ENCODE assay signal across 1 cellular context in the genomic region with DNA sequence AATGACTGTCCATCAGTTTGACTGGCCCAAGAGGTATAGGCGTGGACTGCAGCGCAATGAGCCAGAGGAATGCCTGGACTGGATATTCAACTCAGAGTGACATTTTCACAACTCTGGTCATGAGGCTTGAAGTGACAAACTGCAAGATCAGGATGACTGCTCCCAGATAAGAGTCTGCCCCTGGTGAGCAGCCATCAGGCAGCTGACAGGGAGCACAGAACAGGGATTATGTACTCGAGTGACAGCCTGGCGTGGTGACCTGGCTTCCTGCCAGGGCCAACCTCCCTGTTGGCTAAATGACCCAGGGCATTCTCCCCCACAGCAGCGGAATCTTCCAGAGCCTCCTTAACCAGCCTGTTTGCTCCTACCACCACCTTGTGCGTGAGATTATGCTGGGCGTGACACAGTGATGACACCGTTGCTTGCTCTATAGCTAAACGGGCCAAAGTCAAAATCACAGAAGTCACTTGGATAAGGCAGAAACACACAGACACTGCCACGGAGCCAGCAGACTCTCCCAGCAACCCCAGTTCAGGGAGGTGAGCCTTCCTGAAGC.
TF ChIP-seq lines count a peak whose summit lies in the region.

No MANE protein-coding gene starts in this region.

TF ChIP-seq in K562, 482 proteins besides CTCF, POLR2A, EP300 and RAD21 (continued from another document):
- TF ChIP-seq, protein P1, sequence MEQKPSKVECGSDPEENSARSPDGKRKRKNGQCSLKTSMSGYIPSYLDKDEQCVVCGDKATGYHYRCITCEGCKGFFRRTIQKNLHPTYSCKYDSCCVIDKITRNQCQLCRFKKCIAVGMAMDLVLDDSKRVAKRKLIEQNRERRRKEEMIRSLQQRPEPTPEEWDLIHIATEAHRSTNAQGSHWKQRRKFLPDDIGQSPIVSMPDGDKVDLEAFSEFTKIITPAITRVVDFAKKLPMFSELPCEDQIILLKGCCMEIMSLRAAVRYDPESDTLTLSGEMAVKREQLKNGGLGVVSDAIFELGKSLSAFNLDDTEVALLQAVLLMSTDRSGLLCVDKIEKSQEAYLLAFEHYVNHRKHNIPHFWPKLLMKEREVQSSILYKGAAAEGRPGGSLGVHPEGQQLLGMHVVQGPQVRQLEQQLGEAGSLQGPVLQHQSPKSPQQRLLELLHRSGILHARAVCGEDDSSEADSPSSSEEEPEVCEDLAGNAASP (IDR thresholded peaks at IDR 0.05) = no peak
- TF ChIP-seq NFE2 (IDR thresholded peaks at IDR 0.05; ENCODE audit: low read depth) (peak; percentile 59), ZNF311 (CRISPR knock-in tag; IDR thresholded peaks at IDR 0.05) (no peak), ADNP (tag; IDR thresholded peaks at IDR 0.05) (peak; percentile 67; the same call in 1 of the 2 replicates), DEAF1 (CRISPR knock-in tag; IDR thresholded peaks at IDR 0.05) (0 out of 2 replicates have a peak, but pooled peaks have one; percentile 14), ZNF551 (CRISPR knock-in tag; IDR thresholded peaks at IDR 0.05) (no peak), TRIM24 (IDR thresholded peaks at IDR 0.05) (peak; percentile 48 to 71; a peak in 3 of 4 replicates), TEAD1 (CRISPR knock-in tag; IDR thresholded peaks at IDR 0.05) (peak in 1 of 2 experiments; percentile 46; a peak in 2 of 4 replicates), TARDBP (IDR thresholded peaks at IDR 0.05) (no peak), EP400 (IDR thresholded peaks at IDR 0.05) (peak; percentile 56), SIN3B (IDR thresholded peaks at IDR 0.05; ENCODE audit: low read depth) (no peak), MNT (conservative IDR thresholded peaks at IDR 0.05) (peak; percentile 76 to 91), PATZ1 (CRISPR knock-in tag; IDR thresholded peaks at IDR 0.05; ENCODE audit: borderline replicate concordance) (no peak), ZFP36 (IDR thresholded peaks at IDR 0.05; ENCODE audit: low read depth, low read length, partially characterized antibody) (no peak)
- TF ChIP-seq, protein P2, sequence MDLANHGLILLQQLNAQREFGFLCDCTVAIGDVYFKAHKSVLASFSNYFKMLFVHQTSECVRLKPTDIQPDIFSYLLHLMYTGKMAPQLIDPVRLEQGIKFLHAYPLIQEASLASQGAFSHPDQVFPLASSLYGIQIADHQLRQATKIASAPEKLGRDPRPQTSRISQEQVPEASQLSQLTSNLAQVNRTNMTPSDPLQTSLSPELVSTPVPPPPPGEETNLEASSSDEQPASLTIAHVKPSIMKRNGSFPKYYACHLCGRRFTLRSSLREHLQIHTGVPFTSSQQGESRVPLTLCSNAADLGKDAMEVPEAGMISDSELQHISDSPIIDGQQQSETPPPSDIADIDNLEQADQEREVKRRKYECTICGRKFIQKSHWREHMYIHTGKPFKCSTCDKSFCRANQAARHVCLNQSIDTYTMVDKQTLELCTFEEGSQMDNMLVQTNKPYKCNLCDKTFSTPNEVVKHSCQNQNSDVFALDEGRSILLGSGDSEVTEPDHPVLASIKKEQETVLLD (IDR thresholded peaks at IDR 0.05) = peak; percentile 81
- TF ChIP-seq, protein P3, sequence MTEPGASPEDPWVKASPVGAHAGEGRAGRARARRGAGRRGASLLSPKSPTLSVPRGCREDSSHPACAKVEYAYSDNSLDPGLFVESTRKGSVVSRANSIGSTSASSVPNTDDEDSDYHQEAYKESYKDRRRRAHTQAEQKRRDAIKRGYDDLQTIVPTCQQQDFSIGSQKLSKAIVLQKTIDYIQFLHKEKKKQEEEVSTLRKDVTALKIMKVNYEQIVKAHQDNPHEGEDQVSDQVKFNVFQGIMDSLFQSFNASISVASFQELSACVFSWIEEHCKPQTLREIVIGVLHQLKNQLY (CRISPR knock-in tag; conservative IDR thresholded peaks at IDR 0.05) = 0 out of 4 replicates have a peak, but pooled peaks of 1 of the 2 experiments have one; percentile 64
TF ChIP-seq in K562: peak in this region for 139.
